Comparison of ENCODE assay signal across 22 cellular contexts in genomic region chrX:125306335-125306866, GRCh38. TPM values are rescaled to one million over a fixed set of nuclear protein-coding genes. Genes with fewer than 3 reads are reported as not detected.
"Had no signal": no experiment of that assay in that cellular context is flagged by ENCODE, and none has a peak within 500 bp of the region (broad histone marks: within the 10 kb centered on the region; RNA-seq: fewer than 3 reads in every experiment).

No MANE protein-coding gene starts in this region.

- H3K27ac ChIP-seq: left ventricle myocardium inferior, ovary, right atrium auricular region, right lobe of liver, tibial nerve, uterus had no signal

- H3K4me3 ChIP-seq: left ventricle myocardium inferior, lung, ovary, right atrium auricular region, right lobe of liver, smooth muscle cell, tibial nerve, uterus had no signal

- H3K4me2 ChIP-seq: smooth muscle cell had no signal

- H3K4me1 ChIP-seq: left ventricle myocardium inferior, right atrium auricular region, right lobe of liver, tibial nerve, uterus had no signal

- DNase-seq: hypothalamus; immature natural killer cell; islet precursor cell; left ventricle myocardium inferior; naive B cell; natural killer cell; nephron progenitor cell; ovary; right lobe of liver; stimulated activated CD4-positive, alpha-beta T cell treated with anti-CD3 and anti-CD28 coated beads, Interleukin-1b, Interleukin-23, amount 100 ng/mL, for 48 hours; stimulated activated CD4-positive, alpha-beta T cell treated with anti-CD3 and anti-CD28 coated beads, Interleukin-2, amount 100 ng/mL, for 48 hours; stimulated activated CD4-positive, alpha-beta T cell treated with anti-CD3 and anti-CD28 coated beads, Interleukin-4, amount 100 ng/mL, for 4 hours; stimulated activated CD8-positive, alpha-beta memory T cell treated with anti-CD3 and anti-CD28 coated beads, Interleukin-4, amount 100 ng/mL, for 48 hours; stimulated activated naive CD4-positive, alpha-beta T cell treated with Interleukin-2 at 50 U/mL for 16 hours; stimulated activated naive CD8-positive, alpha-beta T cell treated with anti-CD3 and anti-CD28 coated beads, Interleukin-15, amount 100 ng/mL, for 72 hours; substantia nigra; uterus had no signal

- H3K9me3 ChIP-seq: left ventricle myocardium inferior, ovary, right atrium auricular region, right lobe of liver, tibial nerve, uterus had no signal

- H3K27me3 ChIP-seq: ovary, right atrium auricular region, right lobe of liver, tibial nerve, uterus had no signal

- ATAC-seq: natural killer cell; right lobe of liver; stimulated activated memory B cell treated with anti-CD40 and anti-IgM and Interleukin-4, amounts not matched to agents 10 μg/mL and 1 μg/mL and 100 μg/mL, for 72 hours; stimulated activated naive CD8-positive, alpha-beta T cell treated with anti-CD3 and anti-CD28 coated beads, Interleukin-15, amount 100 ng/mL, for 72 hours had no signal

- H3K36me3 ChIP-seq: left ventricle myocardium inferior, ovary, right atrium auricular region, right lobe of liver, tibial nerve, uterus had no signal

RNA-seq across cellular contexts. Expression of gene TEX13C, which starts 13.3 kb away (rescaled TPM):
- polyA plus RNA-seq: immature natural killer cell, lung, ovary, smooth muscle cell had no signal
